8 cellular contexts compared by ENCODE assay signal in genomic region chr1:35564037-35564883, GRCh38. TPM values are rescaled to one million over a fixed set of nuclear protein-coding genes. Genes with fewer than 3 reads are reported as not detected.
DNase-seq lines count a peak whose midpoint lies in the region; ATAC-seq and TF ChIP-seq lines count a peak whose summit lies in the region.

No MANE protein-coding gene starts in this region.

- H3K36me3 ChIP-seq in endodermal cell (ENCODE audit: control insufficient read depth, insufficient read depth, low read length) (peaks cover 22% of the 10 kb centered on the region), mucosa of descending colon (ENCODE audit: low read depth) (no peaks in the 10 kb centered on the region)

- no peak overlapping the region for H3K27ac ChIP-seq in HL-60 (replicated peaks)
- H3K27ac ChIP-seq in endodermal cell (ENCODE audit: low read depth, low read length), result no peak overlapping the region

- DNase-seq in DMS 273 treated with DMSO at 0.1 percent for 48 hours (lab: John Stamatoyannopoulos, UW), result peak; percentile 50
- peak; percentile 63 to 80 for DNase-seq in HL-60 (ENCODE audit: low read depth in 1 of 2, low spot score in 1 of 2)
- peak; percentile 61 for DNase-seq in NOMO-1 treated with DMSO at 0.1 percent for 48 hours (lab: John Stamatoyannopoulos, UW; ENCODE audit: unreplicated experiment)
- DNase-seq in activated CD8-positive, alpha-beta memory T cell treated with anti-CD3 and anti-CD28 coated beads for 24 hours, result peak; percentile 92
- peak; percentile 95 for DNase-seq in endodermal cell
- DNase-seq in mucosa of descending colon, result peak in 2 of 3 donors; percentile 76 to 91
- DNase-seq in stimulated activated CD8-positive, alpha-beta memory T cell treated with anti-CD3 and anti-CD28 coated beads, Interleukin-7, amount 100 ng/mL, for 1 hour (ENCODE audit: low read depth in 2 of 2), result peak; percentile 49 to 64
- DNase-seq in middle frontal gyrus (ENCODE audit: extremely low spot score, low spot score), result no peak

- peaks cover 12% of the 10 kb centered on the region for H3K27me3 Mint-ChIP-seq in endodermal cell (ENCODE audit: insufficient read depth)

- no peaks in the 10 kb centered on the region for H3K27me3 ChIP-seq in HL-60 (ENCODE audit: insufficient read depth, poor library complexity, severe bottlenecking)
- no peaks in the 10 kb centered on the region for H3K27me3 ChIP-seq in endodermal cell (ENCODE audit: control insufficient read depth, insufficient read depth, low read length, poor library complexity, severe bottlenecking)

- H3K9me3 ChIP-seq in endodermal cell (ENCODE audit: control insufficient read depth, low read length) (no peaks in the 10 kb centered on the region), mucosa of descending colon (no peaks in the 10 kb centered on the region)

- H3K4me3 Mint-ChIP-seq in endodermal cell, result no peak overlapping the region

- H3K4me3 ChIP-seq in HL-60 (replicated peaks; ENCODE audit: insufficient read depth, low read length), result no peak overlapping the region
- H3K4me3 ChIP-seq in endodermal cell (ENCODE audit: low read length), result no peak overlapping the region
- no peak overlapping the region for H3K4me3 ChIP-seq in mucosa of descending colon

- intact Hi-C loops in mucosa of descending colon (cut with DNase I, micrococcal nuclease), result loop anchor here in 1 of 2 donors (10.0 kb wide), 1 partner anchor 211 kb away; no protein-coding TSS in a partner anchor

- TF ChIP-seq CTCF in HL-60 (IDR thresholded peaks at IDR 0.05; ENCODE audit: insufficient read depth, low read length) (peak; percentile 85), endodermal cell (conservative IDR thresholded peaks at IDR 0.05) (peak; percentile 89), mucosa of descending colon (IDR thresholded peaks at IDR 0.05) (peak; percentile 63)

- ATAC-seq in mucosa of descending colon, result peak; percentile 77

- H3K27ac Mint-ChIP-seq in endodermal cell, result peak overlapping the region; percentile 68

- WGBS in endodermal cell (ENCODE audit: insufficient coverage in 1 of 2, insufficient read length in 1 of 2), 2 experiments, result 71 to 75% methylated on average over 7 to 9 of the region's 9 CpGs

- H3K4me1 Mint-ChIP-seq in endodermal cell, result peaks cover 7% of the 10 kb centered on the region

- H3K4me1 ChIP-seq in endodermal cell (ENCODE audit: control insufficient read depth, insufficient read depth, low read length), result peaks cover 4% of the 10 kb centered on the region
- H3K4me1 ChIP-seq in mucosa of descending colon (ENCODE audit: low read depth), result no peaks in the 10 kb centered on the region

- H3K9ac ChIP-seq in endodermal cell (ENCODE audit: extremely low read depth, low read length, poor library complexity, severe bottlenecking), result no peak overlapping the region

- H3K9me3 Mint-ChIP-seq in endodermal cell, result no peaks in the 10 kb centered on the region

- peaks cover 28% of the 10 kb centered on the region for H3K36me3 Mint-ChIP-seq in endodermal cell (ENCODE audit: low read depth)

RNA-seq across cellular contexts. Expression of gene NCDN, which starts 6.7 kb away (rescaled TPM):
- total RNA-seq in endodermal cell, result 10 to 100 TPM; 25.3 to 33.4 TPM
- polyA plus RNA-seq in endodermal cell (2013, experiment 1 of 2), result 17.1 TPM
- polyA plus RNA-seq in endodermal cell (2013, experiment 2 of 2), result 15.9 TPM
- 10 to 100 TPM in 2 of 3 donors, 1 to 10 TPM in 1; 6.7 to 30.4 (median 11.2) TPM for total RNA-seq in mucosa of descending colon

RNA-seq across cellular contexts. Expression of gene KIAA0319L, which starts 7.1 kb away (rescaled TPM):
- total RNA-seq in endodermal cell, result 10 to 100 TPM; 68.4 to 77.6 TPM
- polyA plus RNA-seq in endodermal cell (2013, experiment 1 of 2), result 60.0 TPM
- 50.1 TPM for polyA plus RNA-seq in endodermal cell (2013, experiment 2 of 2)
- total RNA-seq in mucosa of descending colon, result 10 to 100 TPM; 59.6 to 84.6 (median 75.7) TPM

RNA-seq across cellular contexts. Expression of gene TFAP2E, which starts 8.9 kb away (rescaled TPM):
- total RNA-seq in endodermal cell (under 1 TPM; 0.62 to 0.66 TPM), mucosa of descending colon (under 1 TPM; 0.27 to 0.79 (median 0.67) TPM)
- polyA plus RNA-seq in endodermal cell (2013, experiment 1 of 2), result 0.53 TPM
- polyA plus RNA-seq in endodermal cell (2013, experiment 2 of 2), result 0.54 TPM
